Comparison of ENCODE assay signal across 15 cellular contexts in the genomic region with DNA sequence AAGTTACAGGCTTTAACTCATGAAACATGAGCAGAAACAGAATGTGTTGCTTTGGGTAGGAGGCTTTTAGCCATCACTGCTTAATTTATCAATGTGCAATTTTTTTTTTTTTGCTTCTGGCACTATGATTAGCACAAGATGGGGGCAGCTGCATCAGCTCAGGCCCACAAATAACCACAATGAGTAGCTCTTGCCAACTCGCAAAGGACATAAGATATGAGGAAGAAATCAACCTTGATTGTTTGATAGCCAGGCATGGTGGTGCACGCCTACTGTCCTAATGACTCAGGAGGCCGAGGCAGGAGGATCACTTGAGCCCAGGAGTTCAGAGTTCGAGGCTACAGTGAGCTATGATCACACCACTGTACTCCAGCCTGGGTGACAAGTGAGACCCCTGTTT. TPM values are rescaled to one million over a fixed set of nuclear protein-coding genes. Genes with fewer than 3 reads are reported as not detected.
DNase-seq lines count a peak whose midpoint lies in the region; ATAC-seq and TF ChIP-seq lines count a peak whose summit lies in the region.
"Had no signal": no experiment of that assay in that cellular context is flagged by ENCODE, and none has a peak within 500 bp of the region (broad histone marks: within the 10 kb centered on the region; RNA-seq: fewer than 3 reads in every experiment).

No MANE protein-coding gene starts in this region.

- H3K36me3 Mint-ChIP-seq in activated CD8-positive, alpha-beta memory T cell treated with anti-CD3 and anti-CD28 coated beads, Interleukin-2, amount 10 ng/mL, durations not matched to agents 7 days and 5 days, result peaks cover 30% of the 10 kb centered on the region
- H3K36me3 Mint-ChIP-seq in T-helper 2 cell treated with Interferon-gamma antibody and Interleukin-4, amounts not matched to agents 5 μg/mL and 100 μg/mL, for 36 hours (ENCODE audit: low read depth), result peaks cover 15% of the 10 kb centered on the region

- peak; percentile 42 for DNase-seq in Karpas-422
- peak; percentile 22 for DNase-seq in activated CD8-positive, alpha-beta memory T cell treated with anti-CD3 and anti-CD28 coated beads, Interleukin-2, amount 10 ng/mL, durations not matched to agents 7 days and 5 days
- no peak for DNase-seq in left colon
- no peak for DNase-seq in spleen
- DNase-seq in T-helper 2 cell treated with Interferon-gamma antibody and Interleukin-4, amounts not matched to agents 5 μg/mL and 100 μg/mL, for 36 hours (ENCODE audit: low spot score), result no peak
- no peak for DNase-seq in T-helper 2 cell
- DNase-seq: activated B cell treated with CpG ODN at 0.5 μM for 24 hours; activated naive CD8-positive, alpha-beta T cell treated with anti-CD3 and anti-CD28 coated beads, Interleukin-2, amount 10 ng/mL, durations not matched to agents 7 days and 5 days; DMS79 treated with DMSO at 0.1 percent for 48 hours; nucleus accumbens; stimulated activated CD4-positive, alpha-beta T cell treated with anti-CD3 and anti-CD28 coated beads, Interleukin-12 subunit alpha, Interleukin-12 subunit beta, amount 100 ng/mL, for 4 hours had no signal

- no peaks in the 10 kb centered on the region for H3K27me3 Mint-ChIP-seq in activated CD8-positive, alpha-beta memory T cell treated with anti-CD3 and anti-CD28 coated beads, Interleukin-2, amount 10 ng/mL, durations not matched to agents 7 days and 5 days
- H3K27me3 Mint-ChIP-seq in T-helper 2 cell treated with Interferon-gamma antibody and Interleukin-4, amounts not matched to agents 5 μg/mL and 100 μg/mL, for 36 hours (ENCODE audit: low read depth), result no peaks in the 10 kb centered on the region
- H3K27me3 Mint-ChIP-seq: activated B cell treated with CpG ODN at 0.5 μM for 24 hours; activated naive CD8-positive, alpha-beta T cell treated with anti-CD3 and anti-CD28 coated beads, Interleukin-2, amount 10 ng/mL, durations not matched to agents 7 days and 5 days had no signal

- CTCF ChIA-PET in activated CD8-positive, alpha-beta memory T cell treated with anti-CD3 and anti-CD28 coated beads, Interleukin-2, amount 10 ng/mL, durations not matched to agents 7 days and 5 days (lab: Charles Lee), result interaction anchor here (1.5 kb wide), 1 partner anchor 20 kb away, joined by 4 read pairs; no protein-coding TSS in a partner anchor

- intact Hi-C loops in left colon (cut with DNase I, micrococcal nuclease) (no loop called here), spleen (cut with DNase I; ENCODE audit: low total_unique reads) (no loop called here)

- H3K9me3 ChIP-seq in Karpas-422 (ENCODE audit: low read length) (no peaks in the 10 kb centered on the region), spleen (no peaks in the 10 kb centered on the region)

- H3K4me3 ChIP-seq in Karpas-422 (ENCODE audit: low read length), result no peak overlapping the region
- no peak overlapping the region for H3K4me3 ChIP-seq in spleen
- H3K4me3 ChIP-seq: SK-N-MC had no signal

- 61 to 82% (median 72%) methylated on average over 4 of the region's 4 CpGs for WGBS in spleen, 5 donors

- no peaks in the 10 kb centered on the region for H3K27me3 ChIP-seq in Karpas-422 (ENCODE audit: low read length)
- no peaks in the 10 kb centered on the region for H3K27me3 ChIP-seq in spleen (replicated peaks in 1 of 7)

- no peaks in the 10 kb centered on the region for H3K9me3 Mint-ChIP-seq in activated CD8-positive, alpha-beta memory T cell treated with anti-CD3 and anti-CD28 coated beads, Interleukin-2, amount 10 ng/mL, durations not matched to agents 7 days and 5 days (ENCODE audit: low read depth)
- H3K9me3 Mint-ChIP-seq in T-helper 2 cell treated with Interferon-gamma antibody and Interleukin-4, amounts not matched to agents 5 μg/mL and 100 μg/mL, for 36 hours, result no peaks in the 10 kb centered on the region
- H3K9me3 Mint-ChIP-seq: activated B cell treated with CpG ODN at 0.5 μM for 24 hours; activated naive CD8-positive, alpha-beta T cell treated with anti-CD3 and anti-CD28 coated beads, Interleukin-2, amount 10 ng/mL, durations not matched to agents 7 days and 5 days had no signal

- no peak for TF ChIP-seq POLR2A in spleen (IDR thresholded peaks at IDR 0.05)

- H3K4me3 Mint-ChIP-seq in activated CD8-positive, alpha-beta memory T cell treated with anti-CD3 and anti-CD28 coated beads, Interleukin-2, amount 10 ng/mL, durations not matched to agents 7 days and 5 days, result no peak overlapping the region
- H3K4me3 Mint-ChIP-seq in T-helper 2 cell treated with Interferon-gamma antibody and Interleukin-4, amounts not matched to agents 5 μg/mL and 100 μg/mL, for 36 hours, result no peak overlapping the region
- H3K4me3 Mint-ChIP-seq: activated B cell treated with CpG ODN at 0.5 μM for 24 hours; activated naive CD8-positive, alpha-beta T cell treated with anti-CD3 and anti-CD28 coated beads, Interleukin-2, amount 10 ng/mL, durations not matched to agents 7 days and 5 days had no signal

- H3K9me2 ChIP-seq in Karpas-422 (replicated peaks; ENCODE audit: insufficient read depth, low read length), result no peaks in the 10 kb centered on the region

- H3K9ac ChIP-seq in Karpas-422 (ENCODE audit: low read length), result no peak overlapping the region

- peaks cover 50% of the 10 kb centered on the region for H3K4me1 Mint-ChIP-seq in activated CD8-positive, alpha-beta memory T cell treated with anti-CD3 and anti-CD28 coated beads, Interleukin-2, amount 10 ng/mL, durations not matched to agents 7 days and 5 days
- H3K4me1 Mint-ChIP-seq in T-helper 2 cell treated with Interferon-gamma antibody and Interleukin-4, amounts not matched to agents 5 μg/mL and 100 μg/mL, for 36 hours (ENCODE audit: low read depth), result peaks cover 38% of the 10 kb centered on the region

- TF ChIP-seq CTCF in spleen (IDR thresholded peaks at IDR 0.05 in 8 of 11, conservative IDR thresholded peaks at IDR 0.05 in 3 of 11), result no peak

- no peak for ATAC-seq in activated CD8-positive, alpha-beta memory T cell treated with anti-CD3 and anti-CD28 coated beads, Interleukin-2, amount 10 ng/mL, durations not matched to agents 7 days and 5 days
- peak; percentile 29 for ATAC-seq in left colon
- no peak for ATAC-seq in GM19351 (IDR thresholded peaks at IDR 0.05; ENCODE audit: unreplicated experiment)
- no peak for ATAC-seq in GM19324 (IDR thresholded peaks at IDR 0.05; ENCODE audit: low FRiP score, unreplicated experiment)
- ATAC-seq: HepG2 had no signal

- no peak overlapping the region for H3K27ac ChIP-seq in Karpas-422 (ENCODE audit: low read length)
- peak overlapping the region in 5 of 8 donors; percentile 6 to 92 (median 63) for H3K27ac ChIP-seq in spleen
- H3K27ac ChIP-seq: SK-N-MC had no signal

- H3K4me1 ChIP-seq in Karpas-422 (ENCODE audit: low read length) (peaks cover 37% of the 10 kb centered on the region), spleen (peaks cover 47 to 100% (median 86%) of the 10 kb centered on the region in 6 donors)

- H2AFZ ChIP-seq in Karpas-422 (ENCODE audit: low read length), result no peak overlapping the region

- H4K20me1 ChIP-seq in Karpas-422 (ENCODE audit: insufficient read depth, low read depth, low read length), result no peaks in the 10 kb centered on the region

- no peaks in the 10 kb centered on the region for H3K36me3 ChIP-seq in Karpas-422 (ENCODE audit: insufficient read depth, low read length)
- peaks cover 0 to 26% (median 3%) of the 10 kb centered on the region in 6 donors for H3K36me3 ChIP-seq in spleen

- no peak overlapping the region for H3K27ac Mint-ChIP-seq in activated CD8-positive, alpha-beta memory T cell treated with anti-CD3 and anti-CD28 coated beads, Interleukin-2, amount 10 ng/mL, durations not matched to agents 7 days and 5 days
- no peak overlapping the region for H3K27ac Mint-ChIP-seq in T-helper 2 cell treated with Interferon-gamma antibody and Interleukin-4, amounts not matched to agents 5 μg/mL and 100 μg/mL, for 36 hours
- H3K27ac Mint-ChIP-seq: activated B cell treated with CpG ODN at 0.5 μM for 24 hours; activated naive CD8-positive, alpha-beta T cell treated with anti-CD3 and anti-CD28 coated beads, Interleukin-2, amount 10 ng/mL, durations not matched to agents 7 days and 5 days had no signal

- no peak overlapping the region for H3K4me2 ChIP-seq in Karpas-422 (ENCODE audit: low read depth, low read length, poor library complexity, severe bottlenecking)

- H3K79me2 ChIP-seq in Karpas-422 (ENCODE audit: low read length), result no peaks in the 10 kb centered on the region

RNA-seq across cellular contexts. Expression of gene NOD1, which starts 12.3 kb away (rescaled TPM):
- 4.5 and 6.7 TPM in 2 replicates for total RNA-seq in Karpas-422 (2014; rRNA removed; shearing (Covaris generic); ENCODE audit: low replicate concordance)
- total RNA-seq in activated CD8-positive, alpha-beta memory T cell treated with anti-CD3 and anti-CD28 coated beads, Interleukin-2, amount 10 ng/mL, durations not matched to agents 7 days and 5 days, result 10 to 100 TPM; 20.8 to 36.9 TPM
- total RNA-seq in left colon (10 to 100 TPM; 12.7 to 14.5 TPM), spleen (10 to 100 TPM; 27.8 to 40.8 (median 37.7) TPM)
- 10 to 100 TPM; 11.0 to 27.9 (median 21.9) TPM for polyA plus RNA-seq in spleen

RNA-seq across cellular contexts. Expression of gene GGCT, which starts 38.4 kb away (rescaled TPM):
- 73.5 and 78.1 TPM in 2 replicates for total RNA-seq in Karpas-422 (2014; rRNA removed; shearing (Covaris generic); ENCODE audit: low replicate concordance)
- 10 to 100 TPM; 46.1 to 58.8 TPM for total RNA-seq in activated CD8-positive, alpha-beta memory T cell treated with anti-CD3 and anti-CD28 coated beads, Interleukin-2, amount 10 ng/mL, durations not matched to agents 7 days and 5 days
- total RNA-seq in left colon, result 10 to 100 TPM; 34.8 to 47.6 TPM
- total RNA-seq in spleen, result 10 to 100 TPM; 13.8 to 26.9 (median 18.1) TPM
- 10 to 100 TPM; 37.6 to 53.0 (median 50.7) TPM for polyA plus RNA-seq in spleen

Comparison
In these comparisons a context has a peak if more than half of its experiments do, and no peak if none do; other contexts are left out.
1. DNase-seq: peak in Karpas-422 (single experiment) and activated CD8-positive, alpha-beta memory T cell treated with anti-CD3 and anti-CD28 coated beads, Interleukin-2, amount 10 ng/mL, durations not matched to agents 7 days and 5 days (single experiment); none in left colon (0 of 2), spleen (single experiment), T-helper 2 cell treated with Interferon-gamma antibody and Interleukin-4, amounts not matched to agents 5 μg/mL and 100 μg/mL, for 36 hours (single experiment) and T-helper 2 cell (0 of 5).